10 cellular contexts compared by ENCODE assay signal in the genomic region with DNA sequence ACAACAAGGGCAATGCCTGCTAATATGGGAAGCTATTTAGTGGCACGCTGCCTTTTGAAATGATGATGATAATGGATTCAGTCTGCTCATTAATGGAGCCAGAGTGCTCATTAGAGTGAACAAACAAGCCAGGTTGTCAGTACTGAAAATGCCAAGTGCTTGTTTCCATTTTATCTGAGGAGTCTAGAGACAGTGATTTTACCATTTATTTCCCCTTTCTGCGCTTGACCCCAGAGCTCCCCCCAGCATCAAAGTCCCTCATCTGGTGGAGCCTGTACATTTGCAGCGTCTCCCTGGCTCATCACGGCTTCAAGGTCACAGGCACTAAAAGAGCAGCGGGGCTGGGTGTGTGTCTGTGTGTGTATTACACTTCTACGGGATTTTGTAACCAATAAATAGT.
DNase-seq lines count a peak whose midpoint lies in the region; ATAC-seq, FAIRE-seq and TF ChIP-seq lines count a peak whose summit lies in the region.
"Had no signal": no experiment of that assay in that cellular context is flagged by ENCODE, and none has a peak within 500 bp of the region (broad histone marks: within the 10 kb centered on the region; RNA-seq: fewer than 3 reads in every experiment).

No MANE protein-coding gene starts in this region.

- peak overlapping the region; percentile 72 for H3K4me3 Mint-ChIP-seq in activated T-cell treated with anti-CD3 and anti-CD28 coated beads, Interleukin-2, amount 50 U/mL, for 4 hours
- peak overlapping the region; percentile 60 for H3K4me3 Mint-ChIP-seq in activated B cell treated with CpG ODN at 0.5 μM for 24 hours

- TF ChIP-seq CTCF in activated B cell treated with CpG ODN at 0.5 μM for 24 hours (IDR thresholded peaks at IDR 0.05) = no peak
- TF ChIP-seq CTCF in testis (IDR thresholded peaks at IDR 0.05) = no peak

- H3K27ac ChIP-seq in testis = no peak overlapping the region

- H3K27me3 Mint-ChIP-seq in activated T-cell treated with anti-CD3 and anti-CD28 coated beads, Interleukin-2, amount 50 U/mL, for 4 hours (ENCODE audit: low read depth) = peaks cover 26% of the 10 kb centered on the region
- H3K27me3 Mint-ChIP-seq in activated B cell treated with CpG ODN at 0.5 μM for 24 hours = peaks cover 29% of the 10 kb centered on the region

- no peak for DNase-seq in activated T-cell treated with anti-CD3 and anti-CD28 coated beads, Interleukin-2, amount 50 U/mL, for 4 hours
- no peak for DNase-seq in activated T-cell treated with anti-CD3 and anti-CD28 coated beads, Interleukin-2, amount 50 U/mL, for 1 hour
- no peak for DNase-seq in activated B cell treated with CpG ODN at 0.5 μM for 24 hours
- peak; percentile 68 for DNase-seq in islet precursor cell
- DNase-seq in testis = peak; percentile 16
- no peak for DNase-seq in GM19239 (ENCODE audit: insufficient read length, low spot score)
- no peak for DNase-seq in GM19238 (ENCODE audit: insufficient read length, low spot score)
- no peak for DNase-seq in H54 (ENCODE audit: insufficient read length, low spot score)
- DNase-seq: SIG-M5; stimulated activated CD4-positive, alpha-beta T cell treated with anti-CD3 and anti-CD28 coated beads, Interleukin-2, amount 100 ng/mL, for 48 hours had no signal

- no peak for ATAC-seq in activated T-cell treated with anti-CD3 and anti-CD28 coated beads, Interleukin-2, amount 50 U/mL, for 4 hours
- no peak for ATAC-seq in activated B cell treated with CpG ODN at 0.5 μM for 24 hours (ENCODE audit: low read depth)

- CTCF ChIA-PET in activated B cell treated with CpG ODN at 0.5 μM for 24 hours (lab: Charles Lee) = interaction anchor here (0.7 kb wide), 1 partner anchor 610 kb away, joined by 3 read pairs; no protein-coding TSS in a partner anchor

- no peaks in the 10 kb centered on the region for H3K9me3 Mint-ChIP-seq in activated T-cell treated with anti-CD3 and anti-CD28 coated beads, Interleukin-2, amount 50 U/mL, for 4 hours
- H3K9me3 Mint-ChIP-seq in activated B cell treated with CpG ODN at 0.5 μM for 24 hours = no peaks in the 10 kb centered on the region

- H3K4me3 ChIP-seq in testis = peak overlapping the region in 1 of 2 donors; percentile 51

- no peaks in the 10 kb centered on the region for H3K4me1 ChIP-seq in testis

- no peaks in the 10 kb centered on the region for H3K36me3 ChIP-seq in testis (ENCODE audit: low read depth, missing control alignments)

- no peaks in the 10 kb centered on the region for H3K36me3 Mint-ChIP-seq in activated T-cell treated with anti-CD3 and anti-CD28 coated beads, Interleukin-2, amount 50 U/mL, for 4 hours (ENCODE audit: insufficient read depth)
- no peaks in the 10 kb centered on the region for H3K36me3 Mint-ChIP-seq in activated B cell treated with CpG ODN at 0.5 μM for 24 hours (ENCODE audit: low read depth)

- H3K27me3 ChIP-seq in testis = no peaks in the 10 kb centered on the region

- no peak overlapping the region for H3K27ac Mint-ChIP-seq in activated B cell treated with CpG ODN at 0.5 μM for 24 hours

- H3K4me1 Mint-ChIP-seq in activated T-cell treated with anti-CD3 and anti-CD28 coated beads, Interleukin-2, amount 50 U/mL, for 4 hours (ENCODE audit: low read depth) = peaks cover 7% of the 10 kb centered on the region
- peaks cover 10% of the 10 kb centered on the region for H3K4me1 Mint-ChIP-seq in activated B cell treated with CpG ODN at 0.5 μM for 24 hours

- 5 to 7% methylated on average over 6 of the region's 6 CpGs for WGBS in testis, 2 donors

- TF ChIP-seq POLR2A in testis (IDR thresholded peaks at IDR 0.05) = no peak
- no peak for TF ChIP-seq POLR2A in H54 (IDR thresholded peaks at IDR 0.05; ENCODE audit: low read depth, low read length)

- no peaks in the 10 kb centered on the region for H3K9me3 ChIP-seq in testis

- no peak for FAIRE-seq in GM19239 (lab: Jason Lieb, UNC)
- no peak for FAIRE-seq in H54 (lab: Jason Lieb, UNC)

- intact Hi-C loops in activated B cell treated with CpG ODN at 0.5 μM for 24 hours (cut with micrococcal nuclease) = loop anchor here (1.0 to 2.0 kb wide), 3 partner anchors 120 to 1394 kb away; no protein-coding TSS in a partner anchor
- intact Hi-C loops in testis (cut with DNase I; ENCODE audit: low total_unique reads) = no loop called here

- POLR2A ChIA-PET in activated B cell treated with CpG ODN at 0.5 μM for 24 hours (lab: Charles Lee) = interaction anchor here (0.6 kb wide), 1 partner anchor 609 kb away, joined by 3 read pairs; no protein-coding TSS in a partner anchor

Comparison
In these comparisons a context has a peak if more than half of its experiments do, and no peak if none do; other contexts are left out.
1. DNase-seq: peak in islet precursor cell (single experiment) and testis (single experiment); none in activated T-cell treated with anti-CD3 and anti-CD28 coated beads, Interleukin-2, amount 50 U/mL, for 4 hours (single experiment), activated T-cell treated with anti-CD3 and anti-CD28 coated beads, Interleukin-2, amount 50 U/mL, for 1 hour (single experiment), activated B cell treated with CpG ODN at 0.5 μM for 24 hours (single experiment), GM19239 (single experiment), GM19238 (single experiment) and H54 (single experiment).